In genomic region chr5:31291323-31291854, GRCh38 we compare ENCODE assay signal across 1 cellular context.
A peak's percentile ranks its signal among the peaks of the same experiment; 100 is the strongest.
TF ChIP-seq lines count a peak whose summit lies in the region.

No MANE protein-coding gene starts in this region.

TF ChIP-seq in HEK293, 187 proteins besides CTCF, POLR2A, EP300 and RAD21 (continued from another document):
- TF ChIP-seq ZNF280C (tag by site-specific recombination; IDR thresholded peaks at IDR 0.05) = no peak
- TF ChIP-seq ZBTB11 (tag by site-specific recombination; conservative IDR thresholded peaks at IDR 0.05; ENCODE audit: low read depth) = no peak
- TF ChIP-seq ZNF23 (tag by site-specific recombination; IDR thresholded peaks at IDR 0.05; ENCODE audit: borderline replicate concordance) = no peak
- TF ChIP-seq ZNF654 (tag by site-specific recombination; IDR thresholded peaks at IDR 0.05; ENCODE audit: low read depth) = peak; percentile 20; the same call in 1 of the 2 replicates
- TF ChIP-seq ZSCAN16 (tag by site-specific recombination; IDR thresholded peaks at IDR 0.05) = no peak
- TF ChIP-seq ZNF121 (tag by site-specific recombination; IDR thresholded peaks at IDR 0.05) = no peak
- no peak for TF ChIP-seq AEBP2 (tag by site-specific recombination; IDR thresholded peaks at IDR 0.05; ENCODE audit: borderline replicate concordance)
- no peak for TF ChIP-seq KLF7 (tag by site-specific recombination; IDR thresholded peaks at IDR 0.05; ENCODE audit: borderline replicate concordance)
- TF ChIP-seq ZNF623 (tag by site-specific recombination; IDR thresholded peaks at IDR 0.05) = no peak
